24 cellular contexts compared by ENCODE assay signal in the genomic region with DNA sequence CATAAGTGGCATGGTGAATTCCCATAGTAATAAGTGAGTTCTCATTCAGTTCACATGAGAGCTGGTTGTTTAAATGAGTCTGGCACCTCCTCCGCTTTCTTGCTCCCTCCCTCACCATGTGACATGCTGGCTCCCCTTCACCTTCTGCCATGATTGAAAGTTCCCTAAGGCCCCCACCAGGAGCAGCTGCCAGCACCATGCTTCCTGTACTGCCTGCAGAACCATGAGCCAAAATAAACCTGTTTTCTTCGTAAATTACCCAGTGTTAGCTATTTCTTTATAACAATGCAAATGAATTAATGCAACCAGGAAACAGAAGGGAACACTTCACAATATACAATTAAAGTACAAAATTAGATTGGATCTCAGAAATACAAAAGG.
"Had no signal": no experiment of that assay in that cellular context is flagged by ENCODE, and none has a peak within 500 bp of the region (broad histone marks: within the 10 kb centered on the region; RNA-seq: fewer than 3 reads in every experiment).

No MANE protein-coding gene starts in this region.

- H3K4me1 ChIP-seq: esophagus squamous epithelium, prostate gland had no signal

- H3K36me3 ChIP-seq: brain microvascular endothelial cell, esophagus squamous epithelium, gastroesophageal sphincter, heart left ventricle, lower lobe of right lung, prostate gland, right atrium auricular region, tibial artery had no signal

- H3K27me3 Mint-ChIP-seq: activated CD4-positive, alpha-beta memory T cell treated with anti-CD3 and anti-CD28 coated beads, Interleukin-2, amount 10 ng/mL, durations not matched to agents 7 days and 5 days; activated CD4-positive, alpha-beta T cell treated with anti-CD3 and anti-CD28 coated beads, Interleukin-2, amount 10 ng/mL, durations not matched to agents 24 days and 14 days had no signal

- H3K27ac Mint-ChIP-seq: activated CD4-positive, alpha-beta memory T cell treated with anti-CD3 and anti-CD28 coated beads, Interleukin-2, amount 10 ng/mL, durations not matched to agents 7 days and 5 days; activated CD4-positive, alpha-beta T cell treated with anti-CD3 and anti-CD28 coated beads, Interleukin-2, amount 10 ng/mL, durations not matched to agents 24 days and 14 days; activated naive CD4-positive, alpha-beta T cell treated with anti-CD3 and anti-CD28 coated beads for 36 hours; effector memory CD8-positive, alpha-beta T cell; naive thymus-derived CD4-positive, alpha-beta T cell; stimulated activated effector memory CD8-positive, alpha-beta T cell treated with anti-CD3 and anti-CD28 coated beads, Interleukin-12 subunit alpha, Interleukin-12 subunit beta, amount 100 ng/mL, for 72 hours had no signal

- H3K27me3 ChIP-seq: brain microvascular endothelial cell, dorsolateral prefrontal cortex, esophagus squamous epithelium, gastroesophageal sphincter, heart left ventricle, right atrium auricular region, tibial artery had no signal

- DNase-seq: activated CD4-positive, alpha-beta memory T cell treated with anti-CD3 and anti-CD28 coated beads, Interleukin-2, amount 10 ng/mL, durations not matched to agents 7 days and 5 days; activated CD4-positive, alpha-beta T cell treated with anti-CD3 and anti-CD28 coated beads, Interleukin-2, amount 10 ng/mL, durations not matched to agents 24 days and 14 days; activated effector memory CD4-positive, alpha-beta T cell treated with Interleukin-2 at 50 U/mL for 16 hours; activated naive CD4-positive, alpha-beta T cell treated with anti-CD3 and anti-CD28 coated beads for 36 hours; activated T-cell treated with anti-CD3 and anti-CD28 coated beads, Interleukin-2, amount 50 U/mL, for 72 hours; brain microvascular endothelial cell; caudate nucleus; dorsolateral prefrontal cortex; effector memory CD8-positive, alpha-beta T cell; esophagus squamous epithelium; lower lobe of right lung; naive thymus-derived CD4-positive, alpha-beta T cell; stimulated activated CD4-positive, alpha-beta T cell treated with anti-CD3 and anti-CD28 coated beads, Interleukin-12 subunit alpha, Interleukin-12 subunit beta, amount 100 ng/mL, for 4 hours; stimulated activated naive CD8-positive, alpha-beta T cell treated with anti-CD3 and anti-CD28 coated beads, Interleukin-15, amount 100 ng/mL, for 72 hours; tibial artery had no signal

- H3K36me3 Mint-ChIP-seq: naive thymus-derived CD4-positive, alpha-beta T cell; stimulated activated effector memory CD8-positive, alpha-beta T cell treated with anti-CD3 and anti-CD28 coated beads, Interleukin-12 subunit alpha, Interleukin-12 subunit beta, amount 100 ng/mL, for 72 hours had no signal

- H3K4me3 ChIP-seq: dorsolateral prefrontal cortex, esophagus squamous epithelium, gastroesophageal sphincter, heart left ventricle, lower lobe of right lung, prostate gland, right atrium auricular region, tibial artery had no signal

- H3K9me3 Mint-ChIP-seq: activated CD4-positive, alpha-beta memory T cell treated with anti-CD3 and anti-CD28 coated beads, Interleukin-2, amount 10 ng/mL, durations not matched to agents 7 days and 5 days; activated CD4-positive, alpha-beta T cell treated with anti-CD3 and anti-CD28 coated beads, Interleukin-2, amount 10 ng/mL, durations not matched to agents 24 days and 14 days; activated naive CD4-positive, alpha-beta T cell treated with anti-CD3 and anti-CD28 coated beads for 36 hours; activated T-cell treated with anti-CD3 and anti-CD28 coated beads, Interleukin-2, amount 50 U/mL, for 72 hours; effector memory CD8-positive, alpha-beta T cell; stimulated activated effector memory CD8-positive, alpha-beta T cell treated with anti-CD3 and anti-CD28 coated beads, Interleukin-12 subunit alpha, Interleukin-12 subunit beta, amount 100 ng/mL, for 72 hours; stimulated activated naive CD8-positive, alpha-beta T cell treated with anti-CD3 and anti-CD28 coated beads, Interleukin-15, amount 100 ng/mL, for 72 hours had no signal

- FAIRE-seq: islet of Langerhans had no signal

- ATAC-seq: activated CD4-positive, CD25-positive, alpha-beta regulatory T cell treated with anti-CD3 and anti-CD28 coated beads, Interleukin-2, amount 50 U/mL, for 24 hours; activated T-cell treated with anti-CD3 and anti-CD28 coated beads, Interleukin-2, amount 50 U/mL, for 72 hours; effector memory CD8-positive, alpha-beta T cell; gastroesophageal sphincter; heart left ventricle; naive thymus-derived CD4-positive, alpha-beta T cell; stimulated activated effector memory CD8-positive, alpha-beta T cell treated with anti-CD3 and anti-CD28 coated beads, Interleukin-12 subunit alpha, Interleukin-12 subunit beta, amount 100 ng/mL, for 72 hours; stimulated activated naive CD8-positive, alpha-beta T cell treated with anti-CD3 and anti-CD28 coated beads, Interleukin-15, amount 100 ng/mL, for 72 hours had no signal

- H3K4me3 Mint-ChIP-seq: activated CD4-positive, alpha-beta memory T cell treated with anti-CD3 and anti-CD28 coated beads, Interleukin-2, amount 10 ng/mL, durations not matched to agents 7 days and 5 days; activated CD4-positive, alpha-beta T cell treated with anti-CD3 and anti-CD28 coated beads, Interleukin-2, amount 10 ng/mL, durations not matched to agents 24 days and 14 days; activated naive CD4-positive, alpha-beta T cell treated with anti-CD3 and anti-CD28 coated beads for 36 hours; activated T-cell treated with anti-CD3 and anti-CD28 coated beads, Interleukin-2, amount 50 U/mL, for 72 hours; effector memory CD8-positive, alpha-beta T cell; naive thymus-derived CD4-positive, alpha-beta T cell; neural crest cell; stimulated activated effector memory CD8-positive, alpha-beta T cell treated with anti-CD3 and anti-CD28 coated beads, Interleukin-12 subunit alpha, Interleukin-12 subunit beta, amount 100 ng/mL, for 72 hours; stimulated activated naive CD8-positive, alpha-beta T cell treated with anti-CD3 and anti-CD28 coated beads, Interleukin-15, amount 100 ng/mL, for 72 hours had no signal

- H3K27ac ChIP-seq: brain microvascular endothelial cell, dorsolateral prefrontal cortex, esophagus squamous epithelium, gastroesophageal sphincter, prostate gland, right atrium auricular region, VCaP had no signal

- H3K9me3 ChIP-seq: esophagus squamous epithelium, gastroesophageal sphincter, lower lobe of right lung, prostate gland, right atrium auricular region, tibial artery had no signal
